In genomic region chr11:13358871-13359270, GRCh38 we compare ENCODE assay signal across 1 cellular context.
TF ChIP-seq lines count a peak whose summit lies in the region.

No MANE protein-coding gene starts in this region.

TF ChIP-seq in neural cell, 6 proteins besides CTCF, POLR2A, EP300 and RAD21 (continued from another document):
- no peak for TF ChIP-seq REST (IDR thresholded peaks at IDR 0.05; ENCODE audit: borderline replicate concordance)
- TF ChIP-seq EZH2 (IDR thresholded peaks at IDR 0.05; ENCODE audit: borderline replicate concordance, insufficient read depth, low read length, poor library complexity, severe bottlenecking): no peak
- TF ChIP-seq TAF1 (IDR thresholded peaks at IDR 0.05; ENCODE audit: low read depth): no peak
- TF ChIP-seq SMC3 (conservative IDR thresholded peaks at IDR 0.05; ENCODE audit: poor library complexity): no peak
